Comparison of ENCODE assay signal across 27 cellular contexts in genomic region chr7:108403597-108404217, GRCh38. TPM values are rescaled to one million over a fixed set of nuclear protein-coding genes. Genes with fewer than 3 reads are reported as not detected.
DNase-seq lines count a peak whose midpoint lies in the region; ATAC-seq, FAIRE-seq and TF ChIP-seq lines count a peak whose summit lies in the region.
"Had no signal": no experiment of that assay in that cellular context is flagged by ENCODE, and none has a peak within 500 bp of the region (broad histone marks: within the 10 kb centered on the region; RNA-seq: fewer than 3 reads in every experiment).

No MANE protein-coding gene starts in this region.

- DNase-seq in NCI-H748 (lab: John Stamatoyannopoulos, UW; ENCODE audit: unreplicated experiment) (peak; percentile 49), NCI-H748 treated with DMSO at 0.1 percent for 48 hours (lab: John Stamatoyannopoulos, UW) (no peak), NCI-H146 treated with DMSO at 0.1 percent for 48 hours (lab: John Stamatoyannopoulos, UW; ENCODE audit: unreplicated experiment) (peak; percentile 42), GM12878 (ENCODE audit: low read depth, low spot score) (no peak), uterus (no peak), endodermal cell (no peak)
- DNase-seq in stimulated activated CD4-positive, alpha-beta T cell treated with anti-CD3 and anti-CD28 coated beads, Interleukin-4, amount 100 ng/mL, for 24 hours = no peak
- DNase-seq: activated CD4-positive, alpha-beta T cell treated with anti-CD3 and anti-CD28 coated beads, Interleukin-2, amount 10 ng/mL, durations not matched to agents 7 days and 5 days; activated CD8-positive, alpha-beta memory T cell treated with anti-CD3 and anti-CD28 coated beads, Interleukin-2, amount 10 ng/mL, durations not matched to agents 7 days and 5 days; activated naive CD4-positive, alpha-beta T cell treated with Interleukin-2 at 50 U/mL for 16 hours; activated T-cell treated with anti-CD3 and anti-CD28 coated beads, Interleukin-2, amount 50 U/mL, for 72 hours; adrenal gland; C1 segment of cervical spinal cord; hypothalamus; left lung; naive thymus-derived CD4-positive, alpha-beta T cell; NCI-H187 treated with DMSO at 0.1 percent for 48 hours; NCI-H524 treated with DMSO at 0.1 percent for 48 hours; occipital lobe; stimulated activated CD4-positive, alpha-beta T cell treated with anti-CD3 and anti-CD28 coated beads, Interleukin-1b, Interleukin-23, amount 100 ng/mL, for 48 hours; upper lobe of right lung; WERI-Rb-1 had no signal

- H3K9me3 ChIP-seq in GM12878 (replicated peaks; ENCODE audit: control insufficient read depth, insufficient read depth, low read length) = no peaks in the 10 kb centered on the region
- no peaks in the 10 kb centered on the region for H3K9me3 ChIP-seq in uterus
- H3K9me3 ChIP-seq in endodermal cell (ENCODE audit: control insufficient read depth, low read length) = no peaks in the 10 kb centered on the region
- H3K9me3 ChIP-seq: adrenal gland, left lung, upper lobe of right lung had no signal

- ATAC-seq in GM12878 (no peak), HG02763 (IDR thresholded peaks at IDR 0.05; ENCODE audit: unreplicated experiment) (no peak)
- ATAC-seq: activated CD8-positive, alpha-beta memory T cell treated with anti-CD3 and anti-CD28 coated beads, Interleukin-2, amount 10 ng/mL, durations not matched to agents 7 days and 5 days; left lung; naive thymus-derived CD4-positive, alpha-beta T cell; upper lobe of right lung had no signal

- no peak overlapping the region for H3K4me3 Mint-ChIP-seq in endodermal cell
- H3K4me3 Mint-ChIP-seq: activated CD4-positive, alpha-beta T cell treated with anti-CD3 and anti-CD28 coated beads, Interleukin-2, amount 10 ng/mL, durations not matched to agents 7 days and 5 days; activated CD8-positive, alpha-beta memory T cell treated with anti-CD3 and anti-CD28 coated beads, Interleukin-2, amount 10 ng/mL, durations not matched to agents 7 days and 5 days; activated T-cell treated with anti-CD3 and anti-CD28 coated beads, Interleukin-2, amount 50 U/mL, for 72 hours; naive thymus-derived CD4-positive, alpha-beta T cell; T-helper 2 cell treated with Interferon-gamma antibody and Interleukin-4, amounts not matched to agents 5 μg/mL and 100 μg/mL, for 36 hours had no signal

- in situ Hi-C loops in GM12878 (cut with MboI) = no loop called here

- no peaks in the 10 kb centered on the region for H3K4me1 ChIP-seq in GM12878 (ENCODE audit: control insufficient read depth, insufficient read depth, low read length)
- no peaks in the 10 kb centered on the region for H3K4me1 ChIP-seq in uterus
- no peaks in the 10 kb centered on the region for H3K4me1 ChIP-seq in endodermal cell (ENCODE audit: control insufficient read depth, insufficient read depth, low read length)
- H3K4me1 ChIP-seq: left lung, upper lobe of right lung had no signal

- TF ChIP-seq EP300 in GM12878 (IDR thresholded peaks at IDR 0.05; ENCODE audit: borderline replicate concordance in 1 of 2, control insufficient read depth in 1 of 2, low read depth in 2 of 2, low read length in 2 of 2) = no peak

- no peaks in the 10 kb centered on the region for H3K27me3 Mint-ChIP-seq in endodermal cell (ENCODE audit: insufficient read depth)

- no peaks in the 10 kb centered on the region for H3K36me3 ChIP-seq in GM12878 (ENCODE audit: control insufficient read depth in 2 of 2, insufficient read depth in 2 of 2, low read length in 1 of 2)
- H3K36me3 ChIP-seq in uterus = no peaks in the 10 kb centered on the region
- H3K36me3 ChIP-seq in endodermal cell (ENCODE audit: control insufficient read depth, insufficient read depth, low read length) = no peaks in the 10 kb centered on the region
- H3K36me3 ChIP-seq: adrenal gland, left lung, upper lobe of right lung, WERI-Rb-1 had no signal

- no peak overlapping the region for H3K9ac ChIP-seq in GM12878 (ENCODE audit: control insufficient read depth, insufficient read depth, low read length)
- no peak overlapping the region for H3K9ac ChIP-seq in endodermal cell (ENCODE audit: extremely low read depth, low read length, poor library complexity, severe bottlenecking)

- peaks cover 5% of the 10 kb centered on the region for H3K4me1 Mint-ChIP-seq in endodermal cell
- H3K4me1 Mint-ChIP-seq: activated CD4-positive, alpha-beta T cell treated with anti-CD3 and anti-CD28 coated beads, Interleukin-2, amount 10 ng/mL, durations not matched to agents 7 days and 5 days; activated CD8-positive, alpha-beta memory T cell treated with anti-CD3 and anti-CD28 coated beads, Interleukin-2, amount 10 ng/mL, durations not matched to agents 7 days and 5 days; naive thymus-derived CD4-positive, alpha-beta T cell had no signal

- H4K20me1 ChIP-seq in GM12878 (ENCODE audit: control insufficient read depth, insufficient read depth) = no peaks in the 10 kb centered on the region

- no peak overlapping the region for H3K27ac Mint-ChIP-seq in endodermal cell
- H3K27ac Mint-ChIP-seq: activated CD4-positive, alpha-beta T cell treated with anti-CD3 and anti-CD28 coated beads, Interleukin-2, amount 10 ng/mL, durations not matched to agents 7 days and 5 days; activated CD8-positive, alpha-beta memory T cell treated with anti-CD3 and anti-CD28 coated beads, Interleukin-2, amount 10 ng/mL, durations not matched to agents 7 days and 5 days; activated T-cell treated with anti-CD3 and anti-CD28 coated beads, Interleukin-2, amount 50 U/mL, for 72 hours; naive thymus-derived CD4-positive, alpha-beta T cell; T-helper 2 cell treated with Interferon-gamma antibody and Interleukin-4, amounts not matched to agents 5 μg/mL and 100 μg/mL, for 36 hours had no signal

- no TSS peak for BruUV-seq in GM12878 (replicated peaks; lab: Mats Ljungman, UMichigan)

- TF ChIP-seq RAD21 in GM12878 (IDR thresholded peaks at IDR 0.05; ENCODE audit: insufficient read depth, low read depth, low read length) = no peak

- no peak overlapping the region for H3K4me2 ChIP-seq in GM12878 (ENCODE audit: control insufficient read depth, insufficient read depth)

- no peak for TF ChIP-seq CTCF in GM12878 (IDR thresholded peaks at IDR 0.05 in 2 of 3, conservative IDR thresholded peaks at IDR 0.05 in 1 of 3; ENCODE audit: control insufficient read depth in 2 of 3, extremely low read depth in 1 of 3, insufficient read depth in 1 of 3, low read depth in 3 of 3, low read length in 3 of 3)
- no peak for TF ChIP-seq CTCF in uterus (IDR thresholded peaks at IDR 0.05)
- no peak for TF ChIP-seq CTCF in endodermal cell (conservative IDR thresholded peaks at IDR 0.05)

- no peak overlapping the region for H2AFZ ChIP-seq in GM12878 (ENCODE audit: control insufficient read depth, low read depth, low read length)

- no peaks in the 10 kb centered on the region for H3K36me3 Mint-ChIP-seq in endodermal cell (ENCODE audit: low read depth)
- H3K36me3 Mint-ChIP-seq: activated CD8-positive, alpha-beta memory T cell treated with anti-CD3 and anti-CD28 coated beads, Interleukin-2, amount 10 ng/mL, durations not matched to agents 7 days and 5 days; naive thymus-derived CD4-positive, alpha-beta T cell had no signal

- intact Hi-C loops in GM12878 (cut with micrococcal nuclease; ENCODE audit: unreplicated experiment) = no loop called here
- intact Hi-C loops in uterus (cut with DNase I; ENCODE audit: low total_unique reads) = no loop called here

- 65% methylated on average over 9 of the region's 9 CpGs for WGBS in GM12878 (ENCODE audit: insufficient coverage, insufficient replicate concordance, low lambda C conversion rate, missing lambda C conversion rate)
- WGBS in endodermal cell (ENCODE audit: insufficient coverage in 1 of 2, insufficient read length in 1 of 2), 2 experiments = 92 to 95% methylated on average over 8 to 9 of the region's 9 CpGs

- H3K27ac ChIP-seq in GM12878 (ENCODE audit: control insufficient read depth, insufficient read depth) (no peak overlapping the region), uterus (no peak overlapping the region), endodermal cell (ENCODE audit: low read depth, low read length) (no peak overlapping the region)
- H3K27ac ChIP-seq: coronary artery, left lung, RWPE1, skin epidermis, upper lobe of right lung, WERI-Rb-1 had no signal

- CTCF ChIA-PET in GM12878 (lab: Yijun Ruan, JAX) = no interaction called here

- no peaks in the 10 kb centered on the region for H3K9me3 Mint-ChIP-seq in endodermal cell
- H3K9me3 Mint-ChIP-seq: activated CD4-positive, alpha-beta T cell treated with anti-CD3 and anti-CD28 coated beads, Interleukin-2, amount 10 ng/mL, durations not matched to agents 7 days and 5 days; activated T-cell treated with anti-CD3 and anti-CD28 coated beads, Interleukin-2, amount 50 U/mL, for 72 hours; naive thymus-derived CD4-positive, alpha-beta T cell; T-helper 2 cell treated with Interferon-gamma antibody and Interleukin-4, amounts not matched to agents 5 μg/mL and 100 μg/mL, for 36 hours had no signal

- FAIRE-seq in GM12878 (lab: Jason Lieb, UNC) = no peak

- SMC1A ChIA-PET in GM12878 (lab: Charles Lee; ENCODE audit: uncharacterized antibody, unreplicated experiment) = interaction anchor here (0.6 to 1.4 kb wide), 5 partner anchors 9 to 259 kb away, joined by 3 read pairs; no protein-coding TSS in a partner anchor

- no peak overlapping the region for H3K4me3 ChIP-seq in GM12878
- no peak overlapping the region for H3K4me3 ChIP-seq in uterus
- no peak overlapping the region for H3K4me3 ChIP-seq in endodermal cell (ENCODE audit: low read length)
- H3K4me3 ChIP-seq: adrenal gland, coronary artery, left lung, skin epidermis, upper lobe of right lung had no signal

- H3K27me3 ChIP-seq in GM12878 (replicated peaks in 1 of 2; ENCODE audit: control insufficient read depth in 2 of 2, insufficient read depth in 2 of 2, low read length in 1 of 2) (no peaks in the 10 kb centered on the region; a peak in 2 of 4 replicates), uterus (no peaks in the 10 kb centered on the region), endodermal cell (ENCODE audit: control insufficient read depth, insufficient read depth, low read length, poor library complexity, severe bottlenecking) (no peaks in the 10 kb centered on the region)
- H3K27me3 ChIP-seq: adrenal gland, left lung, upper lobe of right lung had no signal

- RAD21 ChIA-PET in GM12878 (lab: Charles Lee; ENCODE audit: unreplicated experiment) = no interaction called here

- H3K79me2 ChIP-seq in GM12878 (ENCODE audit: control insufficient read depth, insufficient read depth, low read length) = no peaks in the 10 kb centered on the region

- no peak for TF ChIP-seq POLR2A in GM12878 (IDR thresholded peaks at IDR 0.05; ENCODE audit: low read depth, low read length)
- TF ChIP-seq POLR2A in uterus (IDR thresholded peaks at IDR 0.05) = no peak

- POLR2A ChIA-PET in GM12878 (lab: Charles Lee) = no interaction called here

RNA-seq across cellular contexts. Expression of gene NRCAM, which starts 52.5 kb away (rescaled TPM):
- total RNA-seq in GM12878 (2013; cell fraction: nucleolus; rRNA removed) = 19.5 and 22.2 TPM in 2 replicates
- total RNA-seq in GM12878 (2014; rRNA removed) (0.98 and 1.2 TPM in 2 replicates), GM12878 (2014; rRNA removed; fragmentation: Illumina TruSeq; extraction: Trizol) (1.1 and 1.6 TPM in 2 replicates), GM12878 (2021) (1.4 and 1.7 TPM in 2 replicates), uterus (10 to 100 TPM in 1 of 4 donors, 1 to 10 TPM in 1, under 1 TPM in 1, not detected in 1; 0.77 to 30.3 (median 2.0) TPM), endodermal cell (10 to 100 TPM; 17.9 to 28.2 TPM)
- 1.0 TPM for polyA plus RNA-seq in GM12878 (2011; ENCODE audit: low read depth)
- polyA plus RNA-seq in GM12878 (2011; rRNA removed) (2.0 and 3.0 TPM in 2 replicates), GM12878 (2014; fragmentation: Illumina TruSeq; extraction: Trizol) (1.4 and 2.6 TPM in 2 replicates), GM12878 (2014; fragmentation: Nextera tagmentation; extraction: Ambion mirVana) (under 1 TPM; 0.32 to 0.49 TPM), GM12878 (2014; rRNA removed) (0.59 and 0.75 TPM in 2 replicates), GM12878 (2016; fragmentation: Nextera tagmentation; extraction: Ambion mirVana) (under 1 TPM; 0.30 to 0.92 TPM)
- 0.75 and 1.2 TPM in 2 replicates for polyA plus RNA-seq in GM12878 (2011; cell fraction: cytosol; rRNA removed)
- polyA plus RNA-seq in GM12878 (2011; cell fraction: nucleus; rRNA removed) = 2.1 and 3.4 TPM in 2 replicates
- 0.93 and 1.5 TPM in 2 replicates for polyA plus RNA-seq in GM12878 (2012)
- polyA minus RNA-seq in GM12878 (2011; rRNA and poly(A)+ RNA removed) = 2.8 and 3.2 TPM in 2 replicates
- polyA minus RNA-seq in GM12878 (2011; cell fraction: cytosol; rRNA and poly(A)+ RNA removed) = 0.52 and 1.6 TPM in 2 replicates
- polyA minus RNA-seq in GM12878 (2011; cell fraction: nucleus; rRNA and poly(A)+ RNA removed) = 3.1 and 3.4 TPM in 2 replicates
- 49.9 TPM for polyA plus RNA-seq in endodermal cell (2013, experiment 1 of 2)
- 41.4 TPM for polyA plus RNA-seq in endodermal cell (2013, experiment 2 of 2)

Comparison
In these comparisons a context has a peak if more than half of its experiments do, and no peak if none do; other contexts are left out.
1. DNase-seq: peak in NCI-H748 (single experiment) and NCI-H146 treated with DMSO at 0.1 percent for 48 hours (single experiment); none in NCI-H748 treated with DMSO at 0.1 percent for 48 hours (single experiment), GM12878 (single experiment), stimulated activated CD4-positive, alpha-beta T cell treated with anti-CD3 and anti-CD28 coated beads, Interleukin-4, amount 100 ng/mL, for 24 hours (single experiment), uterus (0 of 2) and endodermal cell (single experiment).